ENCODE assay signal across 13 cellular contexts in genomic region chr3:87127286-87127685, GRCh38.
"Had no signal": no experiment of that assay in that cellular context is flagged by ENCODE, and none has a peak within 500 bp of the region (broad histone marks: within the 10 kb centered on the region; RNA-seq: fewer than 3 reads in every experiment).

No MANE protein-coding gene starts in this region.

- ATAC-seq: left colon, lower lobe of right lung, sciatic nerve had no signal

- H3K9me3 ChIP-seq: lower lobe of right lung, prostate gland, spleen, testis, upper lobe of left lung had no signal

- H3K27me3 ChIP-seq: spleen, testis, upper lobe of left lung had no signal

- H3K36me3 ChIP-seq: lower lobe of right lung, prostate gland, spleen, upper lobe of left lung, WERI-Rb-1 had no signal

- H3K4me3 ChIP-seq: lower lobe of right lung, prostate gland, spleen, testis, upper lobe of left lung had no signal

- DNase-seq: activated CD4-positive, alpha-beta memory T cell treated with anti-CD3 and anti-CD28 coated beads, Interleukin-2, amount 10 ng/mL, durations not matched to agents 7 days and 5 days; activated CD4-positive, alpha-beta T cell treated with anti-CD3 and anti-CD28 coated beads for 4 hours; activated T-cell treated with anti-CD3 and anti-CD28 coated beads, Interleukin-2, amount 50 U/mL, for 24 hours; amniotic stem cell; left colon; lower lobe of right lung; midbrain; spleen; testis; upper lobe of left lung; WERI-Rb-1 had no signal

- H3K27ac ChIP-seq: lower lobe of right lung, prostate gland, spleen, testis, upper lobe of left lung, WERI-Rb-1 had no signal

- H3K4me1 ChIP-seq: lower lobe of right lung, prostate gland, spleen, testis, upper lobe of left lung had no signal
